10 cellular contexts compared by ENCODE assay signal in the genomic region with DNA sequence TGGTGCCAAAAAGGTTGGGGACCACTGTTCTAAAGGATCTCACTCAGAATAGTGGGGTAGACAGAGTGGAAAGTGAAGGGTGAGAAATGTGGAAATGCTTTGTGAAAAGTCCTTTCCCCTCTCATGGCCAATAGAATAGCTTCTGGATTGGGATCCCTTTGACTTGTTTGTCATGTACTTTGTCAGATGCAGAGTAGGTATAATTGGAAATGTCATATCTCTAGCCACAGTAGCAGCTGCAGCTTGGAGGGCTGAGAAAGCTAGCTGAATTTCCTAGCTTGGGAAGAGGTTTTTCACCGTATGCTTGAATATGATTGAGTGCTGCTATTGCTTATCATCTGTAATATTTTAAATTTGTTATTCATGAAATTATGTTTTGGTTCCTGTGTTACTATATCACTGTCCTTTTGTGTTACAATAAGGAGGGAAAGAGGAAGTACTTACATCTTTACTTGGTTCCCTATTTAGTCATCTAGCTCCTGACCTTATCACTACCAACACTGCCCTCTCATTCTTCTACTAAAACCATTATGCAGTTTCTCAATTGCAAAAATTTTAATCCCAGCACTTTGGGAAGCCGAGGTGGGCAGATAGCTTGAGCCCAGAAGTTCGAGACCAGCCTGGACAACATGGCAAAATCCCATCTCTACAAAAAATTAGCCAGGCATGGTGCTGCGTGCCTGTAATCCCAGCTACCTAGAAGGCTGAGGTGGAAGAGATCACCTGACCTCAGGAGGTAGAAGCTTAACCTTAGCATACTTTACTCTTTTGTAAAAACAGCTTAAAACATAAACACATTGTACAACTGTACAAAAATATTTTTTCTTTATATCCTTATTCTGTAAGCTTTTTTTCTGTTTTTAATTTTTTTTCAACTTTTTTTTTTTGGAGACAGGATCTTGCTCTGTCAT. TPM values are rescaled to one million over a fixed set of nuclear protein-coding genes. Genes with fewer than 3 reads are reported as not detected.
DNase-seq lines count a peak whose midpoint lies in the region; ATAC-seq and TF ChIP-seq lines count a peak whose summit lies in the region.
"Had no signal": no experiment of that assay in that cellular context is flagged by ENCODE, and none has a peak within 500 bp of the region (broad histone marks: within the 10 kb centered on the region; RNA-seq: fewer than 3 reads in every experiment).

No MANE protein-coding gene starts in this region.

- H3K27me3 ChIP-seq in BE2C = no peaks in the 10 kb centered on the region
- H3K27me3 ChIP-seq: Peyer's patch had no signal

- intact Hi-C loops in lower leg skin (cut with DNase I; ENCODE audit: low total_unique reads) = no loop called here

- peaks cover 9% of the 10 kb centered on the region; the same call in 1 of the 2 replicates for H3K4me1 ChIP-seq in BE2C
- H3K4me1 ChIP-seq: Peyer's patch had no signal

- H3K4me3 ChIP-seq in BE2C (ENCODE audit: low read depth, low read length) = no peak overlapping the region
- H3K4me3 ChIP-seq in lower leg skin (ENCODE audit: low read depth, poor library complexity, severe bottlenecking) = no peak overlapping the region
- H3K4me3 ChIP-seq: Peyer's patch had no signal

- 87 to 88% methylated on average over 4 of the region's 4 CpGs for WGBS in lower leg skin, 2 donors

- peak; percentile 25 for DNase-seq in BE2C
- DNase-seq in SIG-M5 (lab: John Stamatoyannopoulos, UW) = peak; percentile 59
- DNase-seq in kidney tubule cell (ENCODE audit: low spot score) = no peak
- DNase-seq in lower leg skin (ENCODE audit: low spot score in 2 of 2) = no peak
- no peak for DNase-seq in HCEC 1CT
- DNase-seq: Peyer's patch, posterior cingulate gyrus had no signal

- TF ChIP-seq POLR2A in lower leg skin (IDR thresholded peaks at IDR 0.05) = no peak

- H3K36me3 ChIP-seq in BE2C = peaks cover 44% of the 10 kb centered on the region

- peak; percentile 80 for ATAC-seq in GM19372 (IDR thresholded peaks at IDR 0.05; ENCODE audit: low read depth, unreplicated experiment)
- ATAC-seq in HG03135 (IDR thresholded peaks at IDR 0.05; ENCODE audit: unreplicated experiment) = peak; percentile 92
- ATAC-seq in HG02571 (IDR thresholded peaks at IDR 0.05; ENCODE audit: unreplicated experiment) = no peak

- no peaks in the 10 kb centered on the region for H3K9me3 ChIP-seq in BE2C
- H3K9me3 ChIP-seq: Peyer's patch had no signal

- TF ChIP-seq CTCF in BE2C (IDR thresholded peaks at IDR 0.05; ENCODE audit: low read depth, low read length) (no peak), lower leg skin (IDR thresholded peaks at IDR 0.05) (no peak)

RNA-seq across cellular contexts. Expression of a gene that starts 12.4 kb away (rescaled TPM):
- polyA plus RNA-seq in BE2C (2012; ENCODE audit: insufficient read depth, insufficient read length, low read depth) = 104 TPM
- 10 to 100 TPM; 24.5 to 56.8 (median 43.2) TPM for total RNA-seq in lower leg skin

Comparison
In these comparisons a context has a peak if more than half of its experiments do, and no peak if none do; other contexts are left out.
1. DNase-seq: peak in BE2C (single experiment) and SIG-M5 (single experiment); none in kidney tubule cell (single experiment), lower leg skin (0 of 2) and HCEC 1CT (single experiment).